In genomic region chr17:20059728-20060188, GRCh38 we compare ENCODE assay signal across 10 cellular contexts. TPM values are rescaled to one million over a fixed set of nuclear protein-coding genes. Genes with fewer than 3 reads are reported as not detected.
DNase-seq lines count a peak whose midpoint lies in the region; ATAC-seq and TF ChIP-seq lines count a peak whose summit lies in the region.
"Had no signal": no experiment of that assay in that cellular context is flagged by ENCODE, and none has a peak within 500 bp of the region (broad histone marks: within the 10 kb centered on the region; RNA-seq: fewer than 3 reads in every experiment).

No MANE protein-coding gene starts in this region.

- peak overlapping the region; percentile 17; the same call in 1 of the 2 replicates for H3K4me2 ChIP-seq in OCI-LY3 (ENCODE audit: low read length)

- no peak overlapping the region for H3K9ac ChIP-seq in OCI-LY3 (ENCODE audit: low read length)

- H4K20me1 ChIP-seq in OCI-LY3 (ENCODE audit: insufficient read depth, low read length): no peaks in the 10 kb centered on the region

- H3K9me3 ChIP-seq in OCI-LY3 (ENCODE audit: insufficient read depth, low read length): no peaks in the 10 kb centered on the region
- H3K9me3 ChIP-seq: mucosa of descending colon had no signal

- H3K27me3 ChIP-seq in OCI-LY3 (ENCODE audit: low read depth, low read length): no peaks in the 10 kb centered on the region

- no peak overlapping the region for H3K4me3 ChIP-seq in OCI-LY3 (ENCODE audit: low read length)
- H3K4me3 ChIP-seq: mucosa of descending colon had no signal

- peak overlapping the region; percentile 23 for H3K27ac ChIP-seq in OCI-LY3 (ENCODE audit: low read length)

- peaks cover 32% of the 10 kb centered on the region for H3K4me1 ChIP-seq in OCI-LY3 (ENCODE audit: low read length)

- ATAC-seq in HG02642 (IDR thresholded peaks at IDR 0.05; ENCODE audit: poor library complexity, unreplicated experiment) (peak; percentile 44), HG02981 (IDR thresholded peaks at IDR 0.05; ENCODE audit: unreplicated experiment) (no peak), omental fat pad (ENCODE audit: low FRiP score) (no peak)
- ATAC-seq: mucosa of descending colon had no signal

- TF ChIP-seq CTCF in OCI-LY3 (IDR thresholded peaks at IDR 0.05; ENCODE audit: low read depth, low read length) (no peak), omental fat pad (IDR thresholded peaks at IDR 0.05) (no peak)

- no peaks in the 10 kb centered on the region for H3K79me2 ChIP-seq in OCI-LY3 (ENCODE audit: low read length)

- H3K36me3 ChIP-seq in OCI-LY3 (replicated peaks; ENCODE audit: low read depth, low read length): no peaks in the 10 kb centered on the region

- peak; percentile 55 for DNase-seq in DMS153 (lab: John Stamatoyannopoulos, UW)
- no peak for DNase-seq in DMS153 treated with DMSO at 0.1 percent for 48 hours (lab: John Stamatoyannopoulos, UW; ENCODE audit: unreplicated experiment)
- DNase-seq in kidney tubule cell (ENCODE audit: low spot score): peak; percentile 71
- no peak for DNase-seq in omental fat pad (ENCODE audit: low spot score)
- DNase-seq in NCI-H1417 (lab: John Stamatoyannopoulos, UW): no peak
- DNase-seq: mucosa of descending colon, NCI-H2171 had no signal

- no peak overlapping the region for H2AFZ ChIP-seq in OCI-LY3 (ENCODE audit: low read depth, low read length)

RNA-seq across cellular contexts. Expression of gene SPECC1, which starts 50.6 kb away (rescaled TPM):
- total RNA-seq in omental fat pad: 100 to 1,000 TPM in 1 of 4 donors, 10 to 100 TPM in 3; 34.2 to 114 (median 53.1) TPM

Comparison
In these comparisons a context has a peak if more than half of its experiments do, and no peak if none do; other contexts are left out.
1. DNase-seq: peak in DMS153 (single experiment) and kidney tubule cell (single experiment); none in DMS153 treated with DMSO at 0.1 percent for 48 hours (single experiment), omental fat pad (single experiment) and NCI-H1417 (0 of 3).